ENCODE assay signal across 1 cellular context in genomic region chr20:36808317-36809257, GRCh38.
TF ChIP-seq lines count a peak whose summit lies in the region.

No MANE protein-coding gene starts in this region.

TF ChIP-seq in HepG2, 621 proteins besides CTCF, POLR2A, EP300 and RAD21 (continued from another document and continues in another):
- no peak for TF ChIP-seq PRDM15 (CRISPR knock-in tag; IDR thresholded peaks at IDR 0.05)
- no peak for TF ChIP-seq ZBTB44 (CRISPR knock-in tag; IDR thresholded peaks at IDR 0.05)
- no peak for TF ChIP-seq SETDB1 (CRISPR knock-in tag; IDR thresholded peaks at IDR 0.05; ENCODE audit: borderline replicate concordance)
- TF ChIP-seq SP1 (IDR thresholded peaks at IDR 0.05), result no peak
- no peak for TF ChIP-seq SP1 (CRISPR knock-in tag; IDR thresholded peaks at IDR 0.05)
- 0 out of 2 replicates have a peak, but pooled peaks have one; percentile 13 for TF ChIP-seq ZNF205 (CRISPR knock-in tag; IDR thresholded peaks at IDR 0.05)
- TF ChIP-seq MZF1 (CRISPR knock-in tag; IDR thresholded peaks at IDR 0.05; ENCODE audit: borderline replicate concordance), result no peak
- 0 out of 2 replicates have a peak, but pooled peaks have one; percentile 30 for TF ChIP-seq MTERF4 (CRISPR knock-in tag; IDR thresholded peaks at IDR 0.05)
- TF ChIP-seq RFXANK (CRISPR knock-in tag; IDR thresholded peaks at IDR 0.05), result no peak
- TF ChIP-seq NFAT5 (CRISPR knock-in tag; IDR thresholded peaks at IDR 0.05), result peak; percentile 32; the same call in 1 of the 2 replicates
- TF ChIP-seq ZBTB33 (CRISPR knock-in tag; IDR thresholded peaks at IDR 0.05), result peak; percentile 60
- TF ChIP-seq PAX8 (CRISPR knock-in tag; IDR thresholded peaks at IDR 0.05; ENCODE audit: borderline replicate concordance), result no peak
- TF ChIP-seq ATF3 (CRISPR knock-in tag; IDR thresholded peaks at IDR 0.05), result no peak
- no peak for TF ChIP-seq ZNF691 (CRISPR knock-in tag; IDR thresholded peaks at IDR 0.05; ENCODE audit: borderline replicate concordance, low read depth)
- peak; percentile 51; the same call in 1 of the 2 replicates for TF ChIP-seq SAP130 (CRISPR knock-in tag; IDR thresholded peaks at IDR 0.05; ENCODE audit: low read depth)
- no peak for TF ChIP-seq ZMAT3 (CRISPR knock-in tag; conservative IDR thresholded peaks at IDR 0.05)
- TF ChIP-seq RORA (CRISPR knock-in tag; IDR thresholded peaks at IDR 0.05), result no peak
- TF ChIP-seq ZNF17 (CRISPR knock-in tag; IDR thresholded peaks at IDR 0.05), result no peak
- peak; percentile 25 for TF ChIP-seq ZNF883 (CRISPR knock-in tag; IDR thresholded peaks at IDR 0.05; ENCODE audit: not compliant biosample characterization)
- TF ChIP-seq FOXP4 (CRISPR knock-in tag; IDR thresholded peaks at IDR 0.05), result no peak
- TF ChIP-seq ZNF850 (CRISPR knock-in tag; conservative IDR thresholded peaks at IDR 0.05), result no peak
- TF ChIP-seq RBM39 (IDR thresholded peaks at IDR 0.05; ENCODE audit: low read depth, low read length, poor library complexity, severe bottlenecking), result peak; percentile 90
- TF ChIP-seq THAP8 (CRISPR knock-in tag; IDR thresholded peaks at IDR 0.05; ENCODE audit: borderline replicate concordance), result no peak
- peak; percentile 52; the same call in 1 of the 2 replicates for TF ChIP-seq PAXIP1 (CRISPR knock-in tag; conservative IDR thresholded peaks at IDR 0.05)
- TF ChIP-seq ZNF839 (CRISPR knock-in tag; IDR thresholded peaks at IDR 0.05; ENCODE audit: borderline replicate concordance), result no peak
- TF ChIP-seq LBX2 (CRISPR knock-in tag; IDR thresholded peaks at IDR 0.05; ENCODE audit: borderline replicate concordance), result no peak
- TF ChIP-seq RNF219 (CRISPR knock-in tag; IDR thresholded peaks at IDR 0.05), result no peak
- TF ChIP-seq NR3C1 (CRISPR knock-in tag; IDR thresholded peaks at IDR 0.05), result no peak
- no peak for TF ChIP-seq ZNF235 (CRISPR knock-in tag; IDR thresholded peaks at IDR 0.05; ENCODE audit: borderline replicate concordance)
